ENCODE assay signal across 17 cellular contexts in the genomic region with DNA sequence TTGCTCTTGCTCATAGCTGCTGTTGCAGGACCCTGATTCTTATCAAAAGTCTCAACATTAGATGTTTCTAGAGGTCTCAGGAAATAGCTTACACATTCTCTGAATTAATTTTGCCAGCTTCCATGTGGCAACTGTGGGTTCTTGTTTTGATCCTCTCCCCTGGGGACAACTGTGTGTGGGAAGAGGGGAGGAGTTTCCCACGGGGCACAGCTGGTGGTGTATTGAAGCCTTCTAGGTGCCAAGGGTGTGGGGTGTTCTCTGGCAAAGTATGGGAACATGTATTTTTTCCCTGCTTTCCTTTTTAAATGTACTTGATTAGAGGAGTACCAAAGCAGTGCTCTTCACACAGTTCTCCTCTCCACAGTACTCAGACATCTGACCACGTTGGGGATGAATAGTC.
DNase-seq lines count a peak whose midpoint lies in the region; ATAC-seq, FAIRE-seq and TF ChIP-seq lines count a peak whose summit lies in the region.
"Had no signal": no experiment of that assay in that cellular context is flagged by ENCODE, and none has a peak within 500 bp of the region (broad histone marks: within the 10 kb centered on the region; RNA-seq: fewer than 3 reads in every experiment).

No MANE protein-coding gene starts in this region.

- peak; percentile 6 for DNase-seq in NCI-H1694 (lab: John Stamatoyannopoulos, UW)
- no peak for DNase-seq in NCI-H1694 treated with DMSO at 0.1 percent for 48 hours (lab: John Stamatoyannopoulos, UW)
- DNase-seq in GM03348 (ENCODE audit: low spot score) = peak; percentile 1
- no peak for DNase-seq in astrocyte (ENCODE audit: low read depth)
- DNase-seq in neural progenitor cell (ENCODE audit: low spot score) = no peak
- DNase-seq in PC-3 = no peak
- DNase-seq in left lobe of liver (ENCODE audit: low spot score) = no peak
- DNase-seq: CD4-positive, alpha-beta T cell; Karpas-422; NCI-H1417; NCI-H2081; NCI-H446 treated with DMSO at 0.1 percent for 48 hours; NCI-H748 treated with DMSO at 0.1 percent for 48 hours; SHP77 had no signal

- H3K27me3 ChIP-seq in astrocyte (ENCODE audit: insufficient read depth, low read length) (no peaks in the 10 kb centered on the region), neural progenitor cell (no peaks in the 10 kb centered on the region), PC-3 (ENCODE audit: low read length) (no peaks in the 10 kb centered on the region)

- intact Hi-C loops in PC-3 (cut with micrococcal nuclease) = no loop called here

- H3K9ac ChIP-seq in astrocyte (ENCODE audit: low read length) = no peak overlapping the region
- no peak overlapping the region for H3K9ac ChIP-seq in neural progenitor cell
- no peak overlapping the region for H3K9ac ChIP-seq in PC-3 (ENCODE audit: low read length)

- H3K79me2 ChIP-seq in astrocyte (ENCODE audit: insufficient read depth, low read length) (no peaks in the 10 kb centered on the region), neural progenitor cell (ENCODE audit: low read depth) (no peaks in the 10 kb centered on the region), PC-3 (ENCODE audit: low read length) (no peaks in the 10 kb centered on the region)

- H3K4me3 ChIP-seq in astrocyte (ENCODE audit: insufficient read depth, low read depth, low read length) = no peak overlapping the region
- H3K4me3 ChIP-seq in neural progenitor cell = no peak overlapping the region
- no peak overlapping the region for H3K4me3 ChIP-seq in PC-3 (ENCODE audit: low read length)
- H3K4me3 ChIP-seq: HAP-1 had no signal

- H3K27ac Mint-ChIP-seq in astrocyte (ENCODE audit: unreplicated experiment) (no peak overlapping the region), neural progenitor cell (peak overlapping the region; percentile 49)
- H3K27ac Mint-ChIP-seq: CD4-positive, alpha-beta T cell had no signal

- H3F3A ChIP-seq in neural progenitor cell (ENCODE audit: low read depth) = no peaks in the 10 kb centered on the region
- H3F3A ChIP-seq in PC-3 (ENCODE audit: low read length, unreplicated experiment) = no peaks in the 10 kb centered on the region

- no TSS peak for BruUV-seq in PC-3 (replicated peaks; lab: Mats Ljungman, UMichigan)

- H3K4me3 Mint-ChIP-seq in astrocyte (ENCODE audit: unreplicated experiment) (no peak overlapping the region), neural progenitor cell (no peak overlapping the region)
- H3K4me3 Mint-ChIP-seq: CD4-positive, alpha-beta T cell had no signal

- no peaks in the 10 kb centered on the region for H3K9me3 Mint-ChIP-seq in astrocyte (ENCODE audit: unreplicated experiment)
- H3K9me3 Mint-ChIP-seq in neural progenitor cell = no peaks in the 10 kb centered on the region
- H3K9me3 Mint-ChIP-seq: CD4-positive, alpha-beta T cell had no signal

- H3K9me2 ChIP-seq in PC-3 (replicated peaks; ENCODE audit: low read length) = no peaks in the 10 kb centered on the region

- H3K27me3 Mint-ChIP-seq in astrocyte (ENCODE audit: low read depth, unreplicated experiment) (no peaks in the 10 kb centered on the region), neural progenitor cell (ENCODE audit: insufficient read depth, low read depth) (peaks cover 4% of the 10 kb centered on the region)
- H3K27me3 Mint-ChIP-seq: CD4-positive, alpha-beta T cell had no signal

- H2AFZ ChIP-seq in astrocyte (ENCODE audit: low read depth, low read length) (no peak overlapping the region), neural progenitor cell (replicated peaks) (no peak overlapping the region), PC-3 (ENCODE audit: low read length) (no peak overlapping the region)

- H3K4me2 ChIP-seq in astrocyte (ENCODE audit: low read length) (no peak overlapping the region), neural progenitor cell (no peak overlapping the region), PC-3 (ENCODE audit: low read length) (no peak overlapping the region)

- CTCF ChIA-PET in PC-3 (lab: Charles Lee) = no interaction called here

- no peaks in the 10 kb centered on the region for H3K36me3 ChIP-seq in astrocyte (ENCODE audit: insufficient read depth, low read length)
- H3K36me3 ChIP-seq in neural progenitor cell = no peaks in the 10 kb centered on the region
- H3K36me3 ChIP-seq in PC-3 (ENCODE audit: low read depth, low read length) = no peaks in the 10 kb centered on the region
- H3K36me3 ChIP-seq: HAP-1 had no signal

- TF ChIP-seq CTCF in astrocyte (IDR thresholded peaks at IDR 0.05; ENCODE audit: insufficient read depth, low read depth, low read length) = no peak
- no peak for TF ChIP-seq CTCF in neural progenitor cell (IDR thresholded peaks at IDR 0.05)
- no peak for TF ChIP-seq CTCF in PC-3 (conservative IDR thresholded peaks at IDR 0.05; ENCODE audit: low read depth, low read length)

- no peak overlapping the region for H3K27ac ChIP-seq in astrocyte (ENCODE audit: low read depth, low read length)
- H3K27ac ChIP-seq in neural progenitor cell = no peak overlapping the region
- H3K27ac ChIP-seq in PC-3 (ENCODE audit: low read length) = no peak overlapping the region

- peak; percentile 17 for FAIRE-seq in astrocyte (lab: Jason Lieb, UNC)
- FAIRE-seq: RCC 7860 had no signal

- H4K20me1 ChIP-seq in astrocyte (ENCODE audit: insufficient read depth, low read length) (no peaks in the 10 kb centered on the region), neural progenitor cell (ENCODE audit: low read depth) (no peaks in the 10 kb centered on the region), PC-3 (ENCODE audit: low read length) (no peaks in the 10 kb centered on the region)

- H3K4me1 ChIP-seq in astrocyte (ENCODE audit: insufficient read depth, low read length) = no peaks in the 10 kb centered on the region
- H3K4me1 ChIP-seq in neural progenitor cell = peaks cover 10% of the 10 kb centered on the region
- no peaks in the 10 kb centered on the region for H3K4me1 ChIP-seq in PC-3 (ENCODE audit: insufficient read depth, low read length)
- H3K4me1 ChIP-seq: HAP-1 had no signal

- no peaks in the 10 kb centered on the region for H3K9me3 ChIP-seq in astrocyte (ENCODE audit: insufficient read depth, low read depth, low read length)
- no peaks in the 10 kb centered on the region for H3K9me3 ChIP-seq in neural progenitor cell (ENCODE audit: low read depth)
- H3K9me3 ChIP-seq in PC-3 (ENCODE audit: low read length) = no peaks in the 10 kb centered on the region
- H3K9me3 ChIP-seq: HAP-1 had no signal

- no peaks in the 10 kb centered on the region for H3K36me3 Mint-ChIP-seq in astrocyte (ENCODE audit: low read depth, unreplicated experiment)
- no peaks in the 10 kb centered on the region for H3K36me3 Mint-ChIP-seq in neural progenitor cell

- no peak for ATAC-seq in PC-3
- no peak for ATAC-seq in HG02763 (IDR thresholded peaks at IDR 0.05; ENCODE audit: unreplicated experiment)
- ATAC-seq in left lobe of liver = no peak

- POLR2A ChIA-PET in PC-3 (lab: Charles Lee; ENCODE audit: unreplicated experiment) = no interaction called here

- H3K4me1 Mint-ChIP-seq in astrocyte (ENCODE audit: low read depth, unreplicated experiment) (peaks cover 3% of the 10 kb centered on the region), neural progenitor cell (peaks cover 15% of the 10 kb centered on the region)

Comparison
In these comparisons a context has a peak if more than half of its experiments do, and no peak if none do; other contexts are left out.
1. DNase-seq: peak in NCI-H1694 (single experiment) and GM03348 (single experiment); none in NCI-H1694 treated with DMSO at 0.1 percent for 48 hours (single experiment), astrocyte (single experiment), neural progenitor cell (single experiment), PC-3 (single experiment) and left lobe of liver (single experiment).